In genomic region chr1:1906185-1907097, GRCh38 we compare ENCODE assay signal across 8 cellular contexts. TPM values are rescaled to one million over a fixed set of nuclear protein-coding genes. Genes with fewer than 3 reads are reported as not detected.
DNase-seq lines count a peak whose midpoint lies in the region; ATAC-seq and FAIRE-seq lines count a peak whose summit lies in the region.

No MANE protein-coding gene starts in this region.

- no peaks in the 10 kb centered on the region for H3K27me3 ChIP-seq in MG63

- intact Hi-C loops in Right ventricle myocardium inferior (cut with DNase I) (loop anchor here (5.0 kb wide), 1 partner anchor 124 kb away; no protein-coding TSS in a partner anchor), posterior cingulate gyrus (cut with DNase I) (loop anchor here (5.0 kb wide), 2 partner anchors 129 to 144 kb away; partner anchors contain the start of gene NADK)

- peaks cover 14% of the 10 kb centered on the region for H3K4me1 Mint-ChIP-seq in activated naive CD8-positive, alpha-beta T cell (ENCODE audit: low read depth)

- peak; percentile 83 for DNase-seq in Daoy (ENCODE audit: low read depth)
- DNase-seq in MG63 = peak; percentile 75
- DNase-seq in SKM-1 treated with dmso at 0.1 percent for 144 hours (lab: John Stamatoyannopoulos, UW; ENCODE audit: unreplicated experiment) = peak; percentile 70
- DNase-seq in Right ventricle myocardium inferior (ENCODE audit: missing footprints) = peak; percentile 93
- DNase-seq in posterior cingulate gyrus = peak; percentile 63 to 98 (median 86)
- peak; percentile 72 for DNase-seq in urothelium cell line (ENCODE audit: low spot score)

- H3K9me3 ChIP-seq in MG63 = no peaks in the 10 kb centered on the region

- ATAC-seq in Right ventricle myocardium inferior (peak; percentile 71), HG03521 (IDR thresholded peaks at IDR 0.05; ENCODE audit: unreplicated experiment) (no peak)

- H3K36me3 Mint-ChIP-seq in activated naive CD8-positive, alpha-beta T cell = no peaks in the 10 kb centered on the region

- no peaks in the 10 kb centered on the region for H3K9me3 Mint-ChIP-seq in activated naive CD8-positive, alpha-beta T cell (ENCODE audit: low read depth)

- FAIRE-seq in urothelium cell line (lab: Jason Lieb, UNC) = no peak

- H3K27me3 Mint-ChIP-seq in activated naive CD8-positive, alpha-beta T cell = no peaks in the 10 kb centered on the region

- peak overlapping the region; percentile 69 for H3K4me3 Mint-ChIP-seq in activated naive CD8-positive, alpha-beta T cell

- peak overlapping the region; percentile 69 for H3K27ac Mint-ChIP-seq in activated naive CD8-positive, alpha-beta T cell

- no peaks in the 10 kb centered on the region for H3K36me3 ChIP-seq in MG63

- no peak overlapping the region for H3K4me3 ChIP-seq in MG63

RNA-seq across cellular contexts. Expression of gene CALML6, which starts 8.6 kb away (rescaled TPM):
- total RNA-seq in Daoy (2014; rRNA removed; shearing (Covaris generic)) = 0.23 TPM in 1 of 2 replicates, not detected in the other
- total RNA-seq in MG63 (2014; rRNA removed; shearing (Covaris generic); ENCODE audit: low replicate concordance) = 0.20 TPM in 1 of 2 replicates, not detected in the other
- not detected for total RNA-seq in Right ventricle myocardium inferior

RNA-seq across cellular contexts. Expression of gene TMEM52, which starts 12.6 kb away (rescaled TPM):
- total RNA-seq in Daoy (2014; rRNA removed; shearing (Covaris generic)) = 0.23 and 0.33 TPM in 2 replicates
- not detected in 2 replicates for total RNA-seq in MG63 (2014; rRNA removed; shearing (Covaris generic); ENCODE audit: low replicate concordance)
- total RNA-seq in Right ventricle myocardium inferior = 1.2 TPM

RNA-seq across cellular contexts. Expression of gene GNB1, which starts 15.6 kb away (rescaled TPM):
- 49.3 and 50.1 TPM in 2 replicates for total RNA-seq in Daoy (2014; rRNA removed; shearing (Covaris generic))
- total RNA-seq in MG63 (2014; rRNA removed; shearing (Covaris generic); ENCODE audit: low replicate concordance) = 327 and 329 TPM in 2 replicates
- 182 TPM for total RNA-seq in Right ventricle myocardium inferior
